Comparison of ENCODE assay signal across 21 cellular contexts in genomic region chr10:114336823-114337509, GRCh38.
DNase-seq lines count a peak whose midpoint lies in the region; ATAC-seq and TF ChIP-seq lines count a peak whose summit lies in the region.
"Had no signal": no experiment of that assay in that cellular context is flagged by ENCODE, and none has a peak within 500 bp of the region (broad histone marks: within the 10 kb centered on the region; RNA-seq: fewer than 3 reads in every experiment).

No MANE protein-coding gene starts in this region.

- no peak overlapping the region for H3K27ac ChIP-seq in HEK293 (ENCODE audit: extremely low read depth, low read depth, low read length)
- no peak overlapping the region for H3K27ac ChIP-seq in RWPE1
- H3K27ac ChIP-seq in trophoblast cell (ENCODE audit: low read depth, low read length) = peak overlapping the region; percentile 44
- H3K27ac ChIP-seq: heart left ventricle had no signal

- POLR2A ChIA-PET in HEK293 (lab: Yijun Ruan, JAX) (no interaction called here), RWPE1 (lab: Yijun Ruan, JAX; ENCODE audit: low non-redundant PET) (no interaction called here)

- CTCF ChIA-PET in HEK293 (lab: Yijun Ruan, JAX) = interaction anchor here (0.6 to 2.0 kb wide), 4 partner anchors 31 to 139 kb away, joined by 3 to 5 read pairs (median 4); no protein-coding TSS in a partner anchor
- CTCF ChIA-PET in RWPE1 (lab: Yijun Ruan, JAX) = interaction anchor here (1.2 kb wide), 1 partner anchor 66 kb away, joined by 4 read pairs; no protein-coding TSS in a partner anchor

- DNase-seq in RWPE1 (ENCODE audit: low spot score) = peak; percentile 38
- DNase-seq in epithelial cell of esophagus (ENCODE audit: low read depth) = peak; percentile 36
- DNase-seq in trophoblast cell = peak; percentile 20 to 57
- DNase-seq in effector CD4-positive, alpha-beta T cell = no peak
- DNase-seq: activated CD4-positive, alpha-beta T cell treated with anti-CD3 and anti-CD28 coated beads for 4 hours; activated CD8-positive, alpha-beta memory T cell treated with anti-CD3 and anti-CD28 coated beads, Interleukin-2, amount 50 U/mL, for 4 hours; effector memory CD4-positive, alpha-beta T cell; EL; heart left ventricle; left ventricle myocardium superior; NCI-H1694 treated with DMSO at 0.1 percent for 48 hours; NCI-H2227 treated with DMSO at 0.1 percent for 48 hours; occipital lobe; RPMI8226; stimulated activated naive CD4-positive, alpha-beta T cell treated with Interleukin-2 at 50 U/mL for 16 hours had no signal

- peaks cover 10% of the 10 kb centered on the region for H3K79me1 ChIP-seq in trophoblast cell (ENCODE audit: low read length)

- no CpG with 5 or more reads among the region's 10 CpGs for WGBS in trophoblast cell (ENCODE audit: extremely low coverage, insufficient coverage, insufficient read length)

- no peak overlapping the region for H2BK120ac ChIP-seq in trophoblast cell (ENCODE audit: insufficient read depth, low read length, poor library complexity)

- H3K4me3 ChIP-seq in HEK293 (ENCODE audit: low read depth, low read length) = no peak overlapping the region
- H3K4me3 ChIP-seq in epithelial cell of esophagus (ENCODE audit: low read length) = no peak overlapping the region
- no peak overlapping the region for H3K4me3 ChIP-seq in trophoblast cell (ENCODE audit: low read depth, low read length)
- H3K4me3 ChIP-seq: heart left ventricle had no signal

- no peak overlapping the region for H3K18ac ChIP-seq in trophoblast cell (ENCODE audit: low read length)

- H3K79me2 ChIP-seq in trophoblast cell (ENCODE audit: control insufficient read depth, insufficient read depth, low read length, poor library complexity) = no peaks in the 10 kb centered on the region

- no peak overlapping the region for H3K4ac ChIP-seq in trophoblast cell (ENCODE audit: low read depth, low read length)

- no peaks in the 10 kb centered on the region for H3K9me3 ChIP-seq in HEK293 (ENCODE audit: control insufficient read depth, insufficient read depth, low read depth, low read length)
- no peaks in the 10 kb centered on the region for H3K9me3 ChIP-seq in trophoblast cell (ENCODE audit: insufficient read depth, low read depth, low read length)
- H3K9me3 ChIP-seq: Caco-2, heart left ventricle had no signal

- H2AFZ ChIP-seq in trophoblast cell (ENCODE audit: insufficient read depth, low read length, poor library complexity) = no peak overlapping the region

- H3K36me3 ChIP-seq in HEK293 (ENCODE audit: control insufficient read depth in 2 of 2, insufficient read depth in 1 of 2, low read length in 2 of 2) (no peaks in the 10 kb centered on the region), trophoblast cell (ENCODE audit: control insufficient read depth in 1 of 2, insufficient read depth in 2 of 2, low read length in 2 of 2) (peaks cover 9 to 11% of the 10 kb centered on the region in 2 experiments)

- no peak overlapping the region for H3K14ac ChIP-seq in trophoblast cell (ENCODE audit: low read length)

- H4K8ac ChIP-seq in trophoblast cell (ENCODE audit: low read depth, low read length) = peak overlapping the region; percentile 8

- H2BK12ac ChIP-seq in trophoblast cell (ENCODE audit: low read length) = peak overlapping the region; percentile 12

- no peak overlapping the region for H2AK5ac ChIP-seq in trophoblast cell (ENCODE audit: low read length)

- H4K91ac ChIP-seq in trophoblast cell (ENCODE audit: low read depth, low read length) = peak overlapping the region; percentile 50

- H3K4me1 ChIP-seq in HEK293 (ENCODE audit: control insufficient read depth, insufficient read depth, low read length) (0 out of 2 replicates have a peak, but pooled peaks cover 2% of the 10 kb centered on the region), trophoblast cell (ENCODE audit: control insufficient read depth in 1 of 2, insufficient read depth in 2 of 2, low read length in 2 of 2) (peaks cover 20% of the 10 kb centered on the region in 2 experiments)

- H3K4me2 ChIP-seq in trophoblast cell (ENCODE audit: low read length) = no peak overlapping the region

- ATAC-seq in GM19397 (IDR thresholded peaks at IDR 0.05; ENCODE audit: unreplicated experiment) = no peak
- no peak for ATAC-seq in GM18505 (IDR thresholded peaks at IDR 0.05; ENCODE audit: unreplicated experiment)
- ATAC-seq in GM18519 (IDR thresholded peaks at IDR 0.05; ENCODE audit: low FRiP score, unreplicated experiment) = no peak
- ATAC-seq: heart left ventricle, left ventricle myocardium superior, right cardiac atrium had no signal

- peak overlapping the region; percentile 9 for H2BK5ac ChIP-seq in trophoblast cell (ENCODE audit: low read depth, low read length, poor library complexity)

- no peak overlapping the region for H3K9ac ChIP-seq in trophoblast cell (ENCODE audit: low read length)

- H4K12ac ChIP-seq in trophoblast cell (ENCODE audit: low read depth, low read length) = no peak overlapping the region

- no peaks in the 10 kb centered on the region for H3K27me3 ChIP-seq in trophoblast cell (ENCODE audit: insufficient read depth, low read length)
- H3K27me3 ChIP-seq: heart left ventricle had no signal

- no peak for TF ChIP-seq POLR2A in GM18505 (IDR thresholded peaks at IDR 0.05; ENCODE audit: borderline replicate concordance, extremely low read depth, insufficient read depth, insufficient read length)

- no peak overlapping the region for H3K23ac ChIP-seq in trophoblast cell (ENCODE audit: low read length)

- no peak for TF ChIP-seq CTCF in HEK293 (tag by site-specific recombination; IDR thresholded peaks at IDR 0.05)
- TF ChIP-seq CTCF in RWPE1 (conservative IDR thresholded peaks at IDR 0.05; ENCODE audit: low read depth) = no peak
- no peak for TF ChIP-seq CTCF in epithelial cell of esophagus (IDR thresholded peaks at IDR 0.05; ENCODE audit: insufficient read depth, low read depth, low read length, missing control alignments)

TF ChIP-seq in HEK293, 187 proteins besides CTCF, POLR2A, EP300 and RAD21 (continues in another document):
- TF ChIP-seq ZNF792 (tag by site-specific recombination; IDR thresholded peaks at IDR 0.05) = peak; percentile 61; the same call in 1 of the 2 replicates
- TF ChIP-seq BCL6B (tag by site-specific recombination; IDR thresholded peaks at IDR 0.05) = no peak
- no peak for TF ChIP-seq ZNF510 (tag by site-specific recombination; IDR thresholded peaks at IDR 0.05; ENCODE audit: insufficient replicate concordance)
- TF ChIP-seq ZNF843 (tag by site-specific recombination; IDR thresholded peaks at IDR 0.05) = no peak
- no peak for TF ChIP-seq KLF1 (tag by site-specific recombination; IDR thresholded peaks at IDR 0.05)
- 0 out of 2 replicates have a peak, but pooled peaks have one; percentile 17 for TF ChIP-seq PRDM1 (tag by site-specific recombination; IDR thresholded peaks at IDR 0.05)
- TF ChIP-seq ZNF629 (tag by site-specific recombination; IDR thresholded peaks at IDR 0.05) = peak; percentile 58
- no peak for TF ChIP-seq ZNF558 (tag by site-specific recombination; IDR thresholded peaks at IDR 0.05)
- TF ChIP-seq ATF2 (tag by site-specific recombination; IDR thresholded peaks at IDR 0.05; ENCODE audit: low read depth) = peak; percentile 79
- TF ChIP-seq KLF17 (tag by site-specific recombination; IDR thresholded peaks at IDR 0.05) = no peak
